2 cellular contexts compared by ENCODE assay signal in genomic region chr20:60751826-60752225, GRCh38.
A peak's percentile ranks its signal among the peaks of the same experiment; 100 is the strongest.
TF ChIP-seq lines count a peak whose summit lies in the region.

No MANE protein-coding gene starts in this region.

TF ChIP-seq in H1, 55 proteins besides CTCF, POLR2A, EP300 and RAD21:
- TF ChIP-seq CREB1 (IDR thresholded peaks at IDR 0.05) (no peak), POLR2AphosphoS5 (IDR thresholded peaks at IDR 0.05; ENCODE audit: low read depth, low read length) (peak; percentile 78), KDM1A (IDR thresholded peaks at IDR 0.05; ENCODE audit: borderline replicate concordance, low read length) (0 out of 2 replicates have a peak, but pooled peaks have one; percentile 11), TAF7 (optimal IDR thresholded peaks at IDR 0.05; ENCODE audit: borderline replicate concordance, low read depth, low read length) (peak; percentile 87), JUND (IDR thresholded peaks at IDR 0.05; ENCODE audit: low read length) (no peak)

TF ChIP-seq in HepG2, 621 proteins besides CTCF, POLR2A, EP300 and RAD21:
- TF ChIP-seq FOSL1 (CRISPR knock-in tag; IDR thresholded peaks at IDR 0.05; ENCODE audit: borderline replicate concordance) (no peak), ZBTB37 (CRISPR knock-in tag; IDR thresholded peaks at IDR 0.05) (no peak), HOXA5 (CRISPR knock-in tag; IDR thresholded peaks at IDR 0.05) (no peak), ZNF230 (CRISPR knock-in tag; IDR thresholded peaks at IDR 0.05) (no peak), ZNF781 (CRISPR knock-in tag; IDR thresholded peaks at IDR 0.05; ENCODE audit: borderline replicate concordance, not compliant biosample characterization) (no peak), ZBTB7B (CRISPR knock-in tag; IDR thresholded peaks at IDR 0.05) (no peak), ZNF44 (CRISPR knock-in tag; IDR thresholded peaks at IDR 0.05) (no peak), SNAI1 (CRISPR knock-in tag; IDR thresholded peaks at IDR 0.05; ENCODE audit: borderline replicate concordance) (no peak), ZBTB10 (CRISPR knock-in tag; IDR thresholded peaks at IDR 0.05; ENCODE audit: borderline replicate concordance) (no peak), ARID5B (CRISPR knock-in tag; IDR thresholded peaks at IDR 0.05) (no peak), ZNF549 (CRISPR knock-in tag; IDR thresholded peaks at IDR 0.05) (no peak)
